Comparison of ENCODE assay signal across 1 cellular context in genomic region chr4:5749568-5749967, GRCh38.
TF ChIP-seq lines count a peak whose summit lies in the region.

No MANE protein-coding gene starts in this region.

TF ChIP-seq in GM23338, 12 proteins besides CTCF, POLR2A, EP300 and RAD21:
- no peak for TF ChIP-seq ZNF114 (CRISPR knock-in tag; IDR thresholded peaks at IDR 0.05)
- no peak for TF ChIP-seq JUNB (IDR thresholded peaks at IDR 0.05; ENCODE audit: unreplicated experiment)
- no peak for TF ChIP-seq EZH2phosphoT487 (IDR thresholded peaks at IDR 0.05; ENCODE audit: unreplicated experiment)
- TF ChIP-seq EZH2 (IDR thresholded peaks at IDR 0.05; ENCODE audit: low read depth, unreplicated experiment) = no peak
- TF ChIP-seq POLR2AphosphoS5 (IDR thresholded peaks at IDR 0.05; ENCODE audit: low read depth) = no peak
- TF ChIP-seq ZNF331 (CRISPR knock-in tag; IDR thresholded peaks at IDR 0.05; ENCODE audit: low read depth) = no peak
- TF ChIP-seq, protein P1, sequence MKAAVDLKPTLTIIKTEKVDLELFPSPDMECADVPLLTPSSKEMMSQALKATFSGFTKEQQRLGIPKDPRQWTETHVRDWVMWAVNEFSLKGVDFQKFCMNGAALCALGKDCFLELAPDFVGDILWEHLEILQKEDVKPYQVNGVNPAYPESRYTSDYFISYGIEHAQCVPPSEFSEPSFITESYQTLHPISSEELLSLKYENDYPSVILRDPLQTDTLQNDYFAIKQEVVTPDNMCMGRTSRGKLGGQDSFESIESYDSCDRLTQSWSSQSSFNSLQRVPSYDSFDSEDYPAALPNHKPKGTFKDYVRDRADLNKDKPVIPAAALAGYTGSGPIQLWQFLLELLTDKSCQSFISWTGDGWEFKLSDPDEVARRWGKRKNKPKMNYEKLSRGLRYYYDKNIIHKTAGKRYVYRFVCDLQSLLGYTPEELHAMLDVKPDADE (IDR thresholded peaks at IDR 0.05) = no peak
- TF ChIP-seq, protein P2, sequence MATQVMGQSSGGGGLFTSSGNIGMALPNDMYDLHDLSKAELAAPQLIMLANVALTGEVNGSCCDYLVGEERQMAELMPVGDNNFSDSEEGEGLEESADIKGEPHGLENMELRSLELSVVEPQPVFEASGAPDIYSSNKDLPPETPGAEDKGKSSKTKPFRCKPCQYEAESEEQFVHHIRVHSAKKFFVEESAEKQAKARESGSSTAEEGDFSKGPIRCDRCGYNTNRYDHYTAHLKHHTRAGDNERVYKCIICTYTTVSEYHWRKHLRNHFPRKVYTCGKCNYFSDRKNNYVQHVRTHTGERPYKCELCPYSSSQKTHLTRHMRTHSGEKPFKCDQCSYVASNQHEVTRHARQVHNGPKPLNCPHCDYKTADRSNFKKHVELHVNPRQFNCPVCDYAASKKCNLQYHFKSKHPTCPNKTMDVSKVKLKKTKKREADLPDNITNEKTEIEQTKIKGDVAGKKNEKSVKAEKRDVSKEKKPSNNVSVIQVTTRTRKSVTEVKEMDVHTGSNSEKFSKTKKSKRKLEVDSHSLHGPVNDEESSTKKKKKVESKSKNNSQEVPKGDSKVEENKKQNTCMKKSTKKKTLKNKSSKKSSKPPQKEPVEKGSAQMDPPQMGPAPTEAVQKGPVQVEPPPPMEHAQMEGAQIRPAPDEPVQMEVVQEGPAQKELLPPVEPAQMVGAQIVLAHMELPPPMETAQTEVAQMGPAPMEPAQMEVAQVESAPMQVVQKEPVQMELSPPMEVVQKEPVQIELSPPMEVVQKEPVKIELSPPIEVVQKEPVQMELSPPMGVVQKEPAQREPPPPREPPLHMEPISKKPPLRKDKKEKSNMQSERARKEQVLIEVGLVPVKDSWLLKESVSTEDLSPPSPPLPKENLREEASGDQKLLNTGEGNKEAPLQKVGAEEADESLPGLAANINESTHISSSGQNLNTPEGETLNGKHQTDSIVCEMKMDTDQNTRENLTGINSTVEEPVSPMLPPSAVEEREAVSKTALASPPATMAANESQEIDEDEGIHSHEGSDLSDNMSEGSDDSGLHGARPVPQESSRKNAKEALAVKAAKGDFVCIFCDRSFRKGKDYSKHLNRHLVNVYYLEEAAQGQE (IDR thresholded peaks at IDR 0.05; ENCODE audit: unreplicated experiment) = no peak
- TF ChIP-seq NANOG (IDR thresholded peaks at IDR 0.05; ENCODE audit: borderline replicate concordance) = no peak
- no peak for TF ChIP-seq STAT1 (IDR thresholded peaks at IDR 0.05; ENCODE audit: unreplicated experiment)
- no peak for TF ChIP-seq ZNF462 (CRISPR knock-in tag; IDR thresholded peaks at IDR 0.05)
- TF ChIP-seq CREB1 (CRISPR knock-in tag; IDR thresholded peaks at IDR 0.05; ENCODE audit: low read depth) = no peak
TF ChIP-seq in GM23338: peak in this region for 0.
